In the genomic region with DNA sequence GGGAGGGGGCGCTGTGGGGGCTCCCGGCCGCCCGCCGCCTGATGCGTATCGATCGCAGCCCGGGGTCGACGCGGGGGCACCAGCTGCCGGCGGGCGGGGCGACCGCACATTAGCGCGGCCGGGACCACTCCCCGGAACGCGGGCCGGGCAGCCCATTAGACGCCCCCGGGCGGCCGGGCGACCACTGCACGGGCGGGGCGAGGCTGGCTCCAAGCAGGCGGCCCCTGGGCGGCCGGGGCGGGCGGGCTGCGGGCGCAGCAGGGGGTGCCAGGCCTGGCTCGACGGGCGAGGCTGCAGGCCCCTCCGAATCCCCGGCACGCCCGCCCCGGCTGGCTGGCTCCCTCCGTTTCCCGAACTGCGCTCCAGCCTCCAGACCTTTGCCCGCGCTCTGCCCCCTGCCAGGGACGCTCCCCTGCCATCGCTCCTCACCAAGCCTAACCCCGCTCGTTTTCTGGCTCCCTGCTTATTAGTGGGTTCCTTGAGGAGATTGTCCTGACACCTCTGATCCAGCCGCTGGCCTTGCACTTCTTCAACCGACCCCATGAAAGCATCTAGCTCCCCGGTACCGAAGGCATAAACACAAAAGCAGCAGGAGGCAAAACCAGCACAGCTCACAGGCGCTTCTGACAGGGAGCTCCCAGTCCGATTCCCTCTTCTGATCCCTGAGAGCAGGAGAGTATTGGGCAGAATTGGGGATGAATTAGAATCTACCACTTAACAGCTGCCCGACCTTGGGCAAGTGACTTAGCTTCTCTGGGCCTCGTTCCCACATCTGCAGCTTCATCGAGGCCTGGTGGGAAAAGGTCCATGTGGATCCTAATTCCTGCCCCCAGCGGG, we compare ENCODE assay signal across 17 cellular contexts.
A peak's percentile ranks its signal among the peaks of the same experiment; 100 is the strongest.
DNase-seq lines count a peak whose midpoint lies in the region; ATAC-seq and TF ChIP-seq lines count a peak whose summit lies in the region.
"Had no signal": no experiment of that assay in that cellular context is flagged by ENCODE, and none has a peak within 500 bp of the region (broad histone marks: within the 10 kb centered on the region; RNA-seq: fewer than 3 reads in every experiment).

No MANE protein-coding gene starts in this region.

- 27% methylated on average over 29 of the region's 66 CpGs for WGBS in smooth muscle cell (ENCODE audit: low lambda C conversion rate)

- H3K4me2 ChIP-seq in smooth muscle cell, result peak overlapping the region; percentile 82
- H3K4me2 ChIP-seq: A549 had no signal

- no peaks in the 10 kb centered on the region for H3K79me2 ChIP-seq in smooth muscle cell (ENCODE audit: low read depth)

- H3K4me3 ChIP-seq in iPS-18a (ENCODE audit: low read length), result peak overlapping the region; percentile 46
- H3K4me3 ChIP-seq in smooth muscle cell, result peak overlapping the region; percentile 38
- H3K4me3 ChIP-seq: A549, esophagus muscularis mucosa, tibial artery had no signal

- H3K9me3 ChIP-seq in iPS-18a (ENCODE audit: control insufficient read depth, low read depth, low read length) (no peaks in the 10 kb centered on the region), smooth muscle cell (replicated peaks; ENCODE audit: low read depth) (no peaks in the 10 kb centered on the region)
- H3K9me3 ChIP-seq: A549, esophagus muscularis mucosa, tibial artery had no signal

- H3K36me3 ChIP-seq in iPS-18a (ENCODE audit: control insufficient read depth, low read depth, low read length) (no peaks in the 10 kb centered on the region), smooth muscle cell (ENCODE audit: low read depth) (no peaks in the 10 kb centered on the region)
- H3K36me3 ChIP-seq: esophagus muscularis mucosa, tibial artery had no signal

- no peak for ATAC-seq in GM21381 (IDR thresholded peaks at IDR 0.05; ENCODE audit: unreplicated experiment)

- H3K4me1 ChIP-seq in iPS-18a (ENCODE audit: control insufficient read depth, low read depth, low read length) (peaks cover 5% of the 10 kb centered on the region), smooth muscle cell (ENCODE audit: low read depth) (peaks cover 14% of the 10 kb centered on the region)
- H3K4me1 ChIP-seq: A549 had no signal

- no peak overlapping the region for H3K9ac ChIP-seq in iPS-18a (ENCODE audit: low read length)
- no peak overlapping the region for H3K9ac ChIP-seq in smooth muscle cell (ENCODE audit: low read depth)

- H3F3A ChIP-seq in smooth muscle cell (ENCODE audit: low read depth), result no peaks in the 10 kb centered on the region

- peaks cover 20% of the 10 kb centered on the region for H3K27me3 ChIP-seq in iPS-18a (ENCODE audit: control insufficient read depth, insufficient read depth, low read length)
- peaks cover 24% of the 10 kb centered on the region for H3K27me3 ChIP-seq in smooth muscle cell (ENCODE audit: low read depth)

- H3K27ac ChIP-seq in iPS-18a (ENCODE audit: low read length), result no peak overlapping the region
- H3K27ac ChIP-seq in smooth muscle cell (ENCODE audit: low read depth), result no peak overlapping the region
- H3K27ac ChIP-seq: A549, esophagus muscularis mucosa, tibial artery had no signal

- DNase-seq in NCI-H524 (lab: John Stamatoyannopoulos, UW) (peak; percentile 18 to 31), NCI-H524 treated with DMSO at 0.1 percent for 48 hours (lab: John Stamatoyannopoulos, UW) (no peak), NCI-H82 (lab: John Stamatoyannopoulos, UW) (peak; percentile 87), smooth muscle cell (lab: John Stamatoyannopoulos, UW; ENCODE audit: unreplicated experiment) (no peak), midbrain (lab: John Stamatoyannopoulos, UW) (no peak)
- no peak for DNase-seq in activated CD8-positive, alpha-beta memory T cell treated with anti-CD3 and anti-CD28 coated beads, Interleukin-2, amount 50 U/mL, for 4 hours
- DNase-seq: activated CD4-positive, alpha-beta memory T cell treated with anti-CD3 and anti-CD28 coated beads for 36 hours; activated gamma-delta T cell treated with Interleukin-2 at 50 U/mL for 16 hours; central memory CD4-positive, alpha-beta T cell; DMS153; hypothalamus; NCI-H345; tibial artery had no signal

- H2AFZ ChIP-seq in smooth muscle cell (ENCODE audit: low read depth), result no peak overlapping the region

- no peak for TF ChIP-seq CTCF in smooth muscle cell (IDR thresholded peaks at IDR 0.05; ENCODE audit: borderline replicate concordance, insufficient read depth, poor library complexity, severe bottlenecking)

- H4K20me1 ChIP-seq in smooth muscle cell (ENCODE audit: low read depth), result no peaks in the 10 kb centered on the region

Comparison
In these comparisons a context has a peak if more than half of its experiments do, and no peak if none do; other contexts are left out.
1. DNase-seq: peak in NCI-H524 (2 of 2) and NCI-H82 (single experiment); none in NCI-H524 treated with DMSO at 0.1 percent for 48 hours (single experiment), smooth muscle cell (single experiment), activated CD8-positive, alpha-beta memory T cell treated with anti-CD3 and anti-CD28 coated beads, Interleukin-2, amount 50 U/mL, for 4 hours (single experiment) and midbrain (single experiment).